8 cellular contexts compared by ENCODE assay signal in genomic region chr10:6300106-6300783, GRCh38.
DNase-seq lines count a peak whose midpoint lies in the region; ATAC-seq, FAIRE-seq and TF ChIP-seq lines count a peak whose summit lies in the region.

No MANE protein-coding gene starts in this region.

- no peaks in the 10 kb centered on the region for H3K9me2 ChIP-seq in GM23248 (ENCODE audit: insufficient read depth)
- H3K9me2 ChIP-seq in Loucy (replicated peaks; ENCODE audit: low read depth, low read length), result no peaks in the 10 kb centered on the region

- no peak for TF ChIP-seq POLR2A in prostate gland (IDR thresholded peaks at IDR 0.05)

- H3K9me3 ChIP-seq in GM23248 (ENCODE audit: low read depth) (no peaks in the 10 kb centered on the region), Loucy (ENCODE audit: insufficient read depth, low read depth, low read length) (no peaks in the 10 kb centered on the region), prostate gland (no peaks in the 10 kb centered on the region)

- H3K36me3 ChIP-seq in GM23248 (ENCODE audit: low read depth) (no peaks in the 10 kb centered on the region), Loucy (ENCODE audit: insufficient read depth, low read length) (no peaks in the 10 kb centered on the region), kidney epithelial cell (ENCODE audit: control insufficient read depth, insufficient read depth, low read length) (no peaks in the 10 kb centered on the region), prostate gland (no peaks in the 10 kb centered on the region)

- H3K27me3 ChIP-seq in GM23248 (replicated peaks; ENCODE audit: insufficient read depth) (no peaks in the 10 kb centered on the region), Loucy (ENCODE audit: insufficient read depth, low read length, poor library complexity, severe bottlenecking) (no peaks in the 10 kb centered on the region), kidney epithelial cell (ENCODE audit: control insufficient read depth, insufficient read depth, low read length) (no peaks in the 10 kb centered on the region), prostate gland (replicated peaks; ENCODE audit: insufficient read depth) (no peaks in the 10 kb centered on the region)

- no peak overlapping the region; the same call in 1 of the 2 replicates for H3K9ac ChIP-seq in GM23248
- no peak overlapping the region for H3K9ac ChIP-seq in Loucy (ENCODE audit: low read depth, low read length, poor library complexity, severe bottlenecking)

- H4K20me1 ChIP-seq in GM23248 (ENCODE audit: insufficient read depth), result no peaks in the 10 kb centered on the region
- no peaks in the 10 kb centered on the region for H4K20me1 ChIP-seq in Loucy (ENCODE audit: insufficient read depth, low read length, poor library complexity, severe bottlenecking)

- intact Hi-C loops in activated T-helper 2 cell treated with anti-CD3 and anti-CD28 coated beads, Interferon-gamma antibody, Interleukin-2, Interleukin-4, amounts not matched to agents 10 μg/mL and 5 μg/mL and 100 μg/mL, durations not matched to agents 14 hours and 24 hours and 36 hours (cut with micrococcal nuclease), result loop anchor here (5.0 kb wide), 1 partner anchor 33 kb away; no protein-coding TSS in a partner anchor
- intact Hi-C loops in prostate gland (cut with DNase I), result no loop called here

- H3F3A ChIP-seq in GM23248 (ENCODE audit: insufficient read depth), result no peaks in the 10 kb centered on the region
- H3F3A ChIP-seq in Loucy (ENCODE audit: low read depth), result no peaks in the 10 kb centered on the region

- no peak for FAIRE-seq in urothelium cell line (lab: Jason Lieb, UNC)

- H3K79me2 ChIP-seq in GM23248 (ENCODE audit: insufficient read depth) (no peaks in the 10 kb centered on the region), Loucy (ENCODE audit: insufficient read depth, low read length) (no peaks in the 10 kb centered on the region)

- DNase-seq in GM23248 (peak; percentile 67), kidney epithelial cell (ENCODE audit: low read depth) (peak; percentile 67), urothelium cell line (ENCODE audit: low spot score) (peak; percentile 31), prostate gland (ENCODE audit: low spot score) (no peak), NCI-H748 (lab: John Stamatoyannopoulos, UW; ENCODE audit: unreplicated experiment) (no peak)
- DNase-seq in activated T-helper 2 cell treated with anti-CD3 and anti-CD28 coated beads, Interferon-gamma antibody, Interleukin-2, Interleukin-4, amounts not matched to agents 10 μg/mL and 5 μg/mL and 100 μg/mL, durations not matched to agents 14 hours and 24 hours and 36 hours (ENCODE audit: low spot score), result peak; percentile 15

- TF ChIP-seq CTCF in Loucy (conservative IDR thresholded peaks at IDR 0.05; ENCODE audit: low read length), result no peak
- no peak for TF ChIP-seq CTCF in kidney epithelial cell (IDR thresholded peaks at IDR 0.05; ENCODE audit: insufficient read depth, low read length, poor library complexity, severe bottlenecking)
- no peak for TF ChIP-seq CTCF in prostate gland (IDR thresholded peaks at IDR 0.05)

- peak overlapping the region; percentile 0; the same call in 1 of the 2 replicates for H3K4me3 ChIP-seq in GM23248
- peak overlapping the region; percentile 6 for H3K4me3 ChIP-seq in Loucy (ENCODE audit: low read length, poor library complexity, severe bottlenecking)
- no peak overlapping the region for H3K4me3 ChIP-seq in kidney epithelial cell (ENCODE audit: low read depth, low read length)
- no peak overlapping the region for H3K4me3 ChIP-seq in prostate gland

- 22 to 25% methylated on average over 14 of the region's 14 CpGs for WGBS in GM23248 (ENCODE audit: low coverage in 1 of 2, low lambda C conversion rate in 2 of 2, missing lambda C conversion rate in 2 of 2), 2 experiments
- WGBS in prostate gland, result 39% methylated on average over 14 of the region's 14 CpGs

- H3K4me1 ChIP-seq in GM23248 (ENCODE audit: insufficient read depth), result no peaks in the 10 kb centered on the region
- H3K4me1 ChIP-seq in Loucy (ENCODE audit: insufficient read depth, low read length, poor library complexity, severe bottlenecking), result peaks cover 17% of the 10 kb centered on the region
- H3K4me1 ChIP-seq in prostate gland (replicated peaks), result no peaks in the 10 kb centered on the region

- peak overlapping the region; percentile 69 for H3K4me3 Mint-ChIP-seq in activated T-helper 2 cell treated with anti-CD3 and anti-CD28 coated beads, Interferon-gamma antibody, Interleukin-2, Interleukin-4, amounts not matched to agents 10 μg/mL and 5 μg/mL and 100 μg/mL, durations not matched to agents 14 hours and 24 hours and 36 hours (ENCODE audit: low read depth)

- H3K9me3 Mint-ChIP-seq in activated T-helper 2 cell treated with anti-CD3 and anti-CD28 coated beads, Interferon-gamma antibody, Interleukin-2, Interleukin-4, amounts not matched to agents 10 μg/mL and 5 μg/mL and 100 μg/mL, durations not matched to agents 14 hours and 24 hours and 36 hours, result peaks cover 3% of the 10 kb centered on the region

- H3K27ac ChIP-seq in GM23248 (no peak overlapping the region), prostate gland (peak overlapping the region in 1 of 2 donors; percentile 31)

- in situ Hi-C loops in GM23248 (cut with MboI), result no loop called here

- peak; percentile 92 for ATAC-seq in GM18499 (IDR thresholded peaks at IDR 0.05; ENCODE audit: insufficient read depth, unreplicated experiment)

- H3K27ac Mint-ChIP-seq in activated T-helper 2 cell treated with anti-CD3 and anti-CD28 coated beads, Interferon-gamma antibody, Interleukin-2, Interleukin-4, amounts not matched to agents 10 μg/mL and 5 μg/mL and 100 μg/mL, durations not matched to agents 14 hours and 24 hours and 36 hours, result peak overlapping the region; percentile 88

- peaks cover 57% of the 10 kb centered on the region for H3K4me1 Mint-ChIP-seq in activated T-helper 2 cell treated with anti-CD3 and anti-CD28 coated beads, Interferon-gamma antibody, Interleukin-2, Interleukin-4, amounts not matched to agents 10 μg/mL and 5 μg/mL and 100 μg/mL, durations not matched to agents 14 hours and 24 hours and 36 hours (ENCODE audit: low read depth)

- no peaks in the 10 kb centered on the region for H3K27me3 Mint-ChIP-seq in activated T-helper 2 cell treated with anti-CD3 and anti-CD28 coated beads, Interferon-gamma antibody, Interleukin-2, Interleukin-4, amounts not matched to agents 10 μg/mL and 5 μg/mL and 100 μg/mL, durations not matched to agents 14 hours and 24 hours and 36 hours (ENCODE audit: low read depth)

- H3K4me2 ChIP-seq in GM23248 (ENCODE audit: unreplicated experiment) (peak overlapping the region; percentile 43), Loucy (ENCODE audit: low read depth, low read length, poor library complexity, severe bottlenecking) (peak overlapping the region; percentile 35)

- peaks cover 36% of the 10 kb centered on the region for H3K36me3 Mint-ChIP-seq in activated T-helper 2 cell treated with anti-CD3 and anti-CD28 coated beads, Interferon-gamma antibody, Interleukin-2, Interleukin-4, amounts not matched to agents 10 μg/mL and 5 μg/mL and 100 μg/mL, durations not matched to agents 14 hours and 24 hours and 36 hours (ENCODE audit: low read depth)

- H2AFZ ChIP-seq in GM23248 (peak overlapping the region; percentile 22), Loucy (ENCODE audit: low read length) (peak overlapping the region; percentile 34; the same call in 1 of the 2 replicates)

Comparison
In these comparisons a context has a peak if more than half of its experiments do, and no peak if none do; other contexts are left out.
1. DNase-seq: peak in GM23248 (single experiment), activated T-helper 2 cell treated with anti-CD3 and anti-CD28 coated beads, Interferon-gamma antibody, Interleukin-2, Interleukin-4, amounts not matched to agents 10 μg/mL and 5 μg/mL and 100 μg/mL, durations not matched to agents 14 hours and 24 hours and 36 hours (single experiment), kidney epithelial cell (single experiment) and urothelium cell line (single experiment); none in prostate gland (single experiment) and NCI-H748 (single experiment).
2. H3K4me3 ChIP-seq: peak in GM23248 (single experiment) and Loucy (single experiment); none in kidney epithelial cell (single experiment) and prostate gland (0 of 2).